13 cellular contexts compared by ENCODE assay signal in genomic region chr2:28557389-28558119, GRCh38.
"Had no signal": no experiment of that assay in that cellular context is flagged by ENCODE, and none has a peak within 500 bp of the region (broad histone marks: within the 10 kb centered on the region; RNA-seq: fewer than 3 reads in every experiment).

No MANE protein-coding gene starts in this region.

- H3K4me1 ChIP-seq: ascending aorta, breast epithelium, gastroesophageal sphincter, upper lobe of right lung had no signal

- H3K4me2 ChIP-seq: smooth muscle cell had no signal

- H3K27me3 ChIP-seq: ascending aorta, breast epithelium, gastroesophageal sphincter, upper lobe of right lung had no signal

- ATAC-seq: gastroesophageal sphincter, upper lobe of right lung had no signal

- DNase-seq: activated CD4-positive, alpha-beta T cell treated with anti-CD3 and anti-CD28 coated beads, Interleukin-2, amount 10 ng/mL, durations not matched to agents 7 days and 5 days; activated CD4-positive, CD25-positive, alpha-beta regulatory T cell; activated naive CD4-positive, alpha-beta T cell treated with Interleukin-2 at 50 U/mL for 16 hours; cerebellar nuclear complex; effector memory CD4-positive, alpha-beta T cell; occipital lobe; right cardiac atrium; T-helper 2 cell; upper lobe of right lung had no signal

- H3K4me3 ChIP-seq: ascending aorta, breast epithelium, gastroesophageal sphincter, smooth muscle cell, upper lobe of right lung had no signal

- H3K36me3 ChIP-seq: ascending aorta, breast epithelium, gastroesophageal sphincter, upper lobe of right lung had no signal

- H3K27ac ChIP-seq: ascending aorta, breast epithelium, gastroesophageal sphincter, upper lobe of right lung had no signal

- H3K9me3 ChIP-seq: ascending aorta, breast epithelium, gastroesophageal sphincter, upper lobe of right lung had no signal
